In genomic region chr10:67735430-67735829, GRCh38 we compare ENCODE assay signal across 21 cellular contexts. TPM values are rescaled to one million over a fixed set of nuclear protein-coding genes. Genes with fewer than 3 reads are reported as not detected.
DNase-seq lines count a peak whose midpoint lies in the region; ATAC-seq and TF ChIP-seq lines count a peak whose summit lies in the region.
"Had no signal": no experiment of that assay in that cellular context is flagged by ENCODE, and none has a peak within 500 bp of the region (broad histone marks: within the 10 kb centered on the region; RNA-seq: fewer than 3 reads in every experiment).

No MANE protein-coding gene starts in this region.

- DNase-seq in CD4-positive, alpha-beta T cell, result no peak
- DNase-seq in NOMO-1 treated with DMSO at 0.1 percent for 48 hours (lab: John Stamatoyannopoulos, UW; ENCODE audit: unreplicated experiment) (peak; percentile 79), retina (no peak), left lobe of liver (ENCODE audit: low spot score) (no peak), NCI-H524 (lab: John Stamatoyannopoulos, UW) (no peak), caudate nucleus (lab: John Stamatoyannopoulos, UW) (no peak)
- DNase-seq: DMS79 treated with DMSO at 0.1 percent for 48 hours; Kasumi-1; NCI-H1092 treated with DMSO at 0.1 percent for 48 hours; NCI-H1436 treated with DMSO at 0.1 percent for 48 hours; NCI-H1930; NCI-H774; NK-92 treated with Interleukin-12 subunit alpha and Interleukin-12 subunit beta, amount 100 ng/mL, for 24 hours; PC-9; RPMI8226; SHP77 had no signal

- H3K27me3 Mint-ChIP-seq in CD4-positive, alpha-beta T cell, result peaks cover 4% of the 10 kb centered on the region
- H3K27me3 Mint-ChIP-seq in activated T-helper 17 cell treated with anti-CD3 and anti-CD28 coated beads, Interleukin-2, amount 50 U/mL, for 72 hours, result peaks cover 7% of the 10 kb centered on the region

- no peaks in the 10 kb centered on the region for H3K9me3 ChIP-seq in CD4-positive, alpha-beta T cell (ENCODE audit: control insufficient read depth, low read length)

- intact Hi-C loops in CD4-positive, alpha-beta T cell (cut with DNase I, micrococcal nuclease), result no loop called here

- CTCF ChIA-PET in CD4-positive, alpha-beta T cell (lab: Charles Lee), result no interaction called here

- no peaks in the 10 kb centered on the region for H3K4me1 Mint-ChIP-seq in CD4-positive, alpha-beta T cell (ENCODE audit: low read depth)
- H3K4me1 Mint-ChIP-seq in activated T-helper 17 cell treated with anti-CD3 and anti-CD28 coated beads, Interleukin-2, amount 50 U/mL, for 72 hours, result no peaks in the 10 kb centered on the region
- H3K4me1 Mint-ChIP-seq: CD14-positive monocyte had no signal

- H3K9me3 Mint-ChIP-seq in CD4-positive, alpha-beta T cell, result no peaks in the 10 kb centered on the region
- H3K9me3 Mint-ChIP-seq in activated T-helper 17 cell treated with anti-CD3 and anti-CD28 coated beads, Interleukin-2, amount 50 U/mL, for 72 hours, result peaks cover 5% of the 10 kb centered on the region

- H3K4me3 Mint-ChIP-seq in CD4-positive, alpha-beta T cell, result no peak overlapping the region
- H3K4me3 Mint-ChIP-seq in activated T-helper 17 cell treated with anti-CD3 and anti-CD28 coated beads, Interleukin-2, amount 50 U/mL, for 72 hours, result no peak overlapping the region
- H3K4me3 Mint-ChIP-seq: B cell, CD14-positive monocyte had no signal

- no peaks in the 10 kb centered on the region for H3K27me3 ChIP-seq in CD4-positive, alpha-beta T cell (ENCODE audit: control insufficient read depth, insufficient read depth, low read length)

- H3K27ac Mint-ChIP-seq in CD4-positive, alpha-beta T cell, result no peak overlapping the region
- H3K27ac Mint-ChIP-seq in activated T-helper 17 cell treated with anti-CD3 and anti-CD28 coated beads, Interleukin-2, amount 50 U/mL, for 72 hours, result no peak overlapping the region
- H3K27ac Mint-ChIP-seq: B cell had no signal

- H3K36me3 Mint-ChIP-seq in CD4-positive, alpha-beta T cell (ENCODE audit: low read depth), result no peaks in the 10 kb centered on the region
- no peaks in the 10 kb centered on the region for H3K36me3 Mint-ChIP-seq in activated T-helper 17 cell treated with anti-CD3 and anti-CD28 coated beads, Interleukin-2, amount 50 U/mL, for 72 hours (ENCODE audit: low read depth)
- H3K36me3 Mint-ChIP-seq: CD14-positive monocyte had no signal

- POLR2A ChIA-PET in CD4-positive, alpha-beta T cell (lab: Charles Lee), result no interaction called here

- H3K27ac ChIP-seq in CD4-positive, alpha-beta T cell (ENCODE audit: low read depth, low read length), result no peak overlapping the region
- no peak overlapping the region for H3K27ac ChIP-seq in caudate nucleus (ENCODE audit: low read depth, low read length)
- H3K27ac ChIP-seq: PC-9 had no signal

- peak; percentile 29 for ATAC-seq in CD4-positive, alpha-beta T cell (ENCODE audit: poor library complexity)
- ATAC-seq in GM19351 (IDR thresholded peaks at IDR 0.05; ENCODE audit: unreplicated experiment), result peak; percentile 65
- peak; percentile 43 for ATAC-seq in activated T-helper 17 cell treated with anti-CD3 and anti-CD28 coated beads, Interleukin-2, amount 50 U/mL, for 72 hours (replicated peaks)
- no peak for ATAC-seq in left lobe of liver

- TF ChIP-seq CTCF in CD4-positive, alpha-beta T cell (IDR thresholded peaks at IDR 0.05), result no peak

RNA-seq across cellular contexts. Expression of gene CTNNA3, which starts 39.4 kb away (rescaled TPM):
- total RNA-seq in CD4-positive, alpha-beta T cell, result under 1 TPM in 1 of 2 experiments, not detected in 1; 0.80 TPM
- total RNA-seq in activated T-helper 17 cell treated with anti-CD3 and anti-CD28 coated beads, Interleukin-2, amount 50 U/mL, for 72 hours, result 1 to 10 TPM in 1 of 2 donors, not detected in 1; 5.7 TPM
- 1.5 TPM for total RNA-seq in left lobe of liver
- total RNA-seq: B cell, H4, PC-9 had no signal
